Comparison of ENCODE assay signal across 8 cellular contexts in genomic region chr2:159118115-159118858, GRCh38.
DNase-seq lines count a peak whose midpoint lies in the region; ATAC-seq and TF ChIP-seq lines count a peak whose summit lies in the region.

No MANE protein-coding gene starts in this region.

- no peak overlapping the region for H3K4me3 ChIP-seq in dorsolateral prefrontal cortex

- intact Hi-C loops in dorsolateral prefrontal cortex (cut with DNase I): loop anchor here (1.0 to 10.0 kb wide), 3 partner anchors 217 to 1093 kb away; no protein-coding TSS in a partner anchor

- peak; percentile 89 for TF ChIP-seq CTCF in C4-2B (conservative IDR thresholded peaks at IDR 0.05)
- peak; percentile 92 to 100 (median 97) for TF ChIP-seq CTCF in dorsolateral prefrontal cortex (IDR thresholded peaks at IDR 0.05 in 54 of 56, conservative IDR thresholded peaks at IDR 0.05 in 2 of 56; ENCODE audit: low read depth in 1 of 56, partially characterized antibody in 56 of 56)

- peak; percentile 20 for DNase-seq in GM19238 (ENCODE audit: insufficient read length, low spot score)
- peak; percentile 45 for DNase-seq in NCI-H510A treated with DMSO at 0.1 percent for 48 hours (lab: John Stamatoyannopoulos, UW)
- peak; percentile 74 for DNase-seq in activated CD4-positive, alpha-beta T cell treated with anti-CD3 and anti-CD28 coated beads, Interleukin-2, amount 50 U/mL, for 1 hour
- DNase-seq in dorsolateral prefrontal cortex: peak; percentile 80 to 96 (median 88)
- peak; percentile 88 to 91 for DNase-seq in lung microvascular endothelial cell (ENCODE audit: low read depth in 2 of 2)
- DNase-seq in stimulated activated CD8-positive, alpha-beta memory T cell treated with anti-CD3 and anti-CD28 coated beads, Interleukin-15, amount 100 ng/mL, for 4 hours (ENCODE audit: low read depth in 2 of 2): peak; percentile 34 to 50

- H3K27me3 ChIP-seq in dorsolateral prefrontal cortex: no peaks in the 10 kb centered on the region

- peak overlapping the region; percentile 58; the same call in 1 of the 2 replicates for H3K27ac ChIP-seq in C4-2B
- H3K27ac ChIP-seq in dorsolateral prefrontal cortex: peak overlapping the region in 6 of 59 donors; percentile 16 to 57 (median 41)

- ATAC-seq in HG03342 (IDR thresholded peaks at IDR 0.05; ENCODE audit: unreplicated experiment): peak; percentile 95

Comparison
In these comparisons a context has a peak if more than half of its experiments do, and no peak if none do; other contexts are left out.
1. DNase-seq: peak in every context shown above with its lines; median percentile 90 in lung microvascular endothelial cell; 88 in dorsolateral prefrontal cortex; 74 in activated CD4-positive, alpha-beta T cell treated with anti-CD3 and anti-CD28 coated beads, Interleukin-2, amount 50 U/mL, for 1 hour; 45 in NCI-H510A treated with DMSO at 0.1 percent for 48 hours; 42 in stimulated activated CD8-positive, alpha-beta memory T cell treated with anti-CD3 and anti-CD28 coated beads, Interleukin-15, amount 100 ng/mL, for 4 hours; 20 in GM19238.